ENCODE assay signal across 8 cellular contexts in genomic region chr17:74738051-74738996, GRCh38. TPM values are rescaled to one million over a fixed set of nuclear protein-coding genes. Genes with fewer than 3 reads are reported as not detected.
DNase-seq lines count a peak whose midpoint lies in the region; ATAC-seq, FAIRE-seq and TF ChIP-seq lines count a peak whose summit lies in the region.

No MANE protein-coding gene starts in this region.

- peak; percentile 58 for DNase-seq in GM19239 (ENCODE audit: insufficient read length, low spot score)
- DNase-seq in WTC11 (ENCODE audit: low spot score): no peak
- DNase-seq in effector memory CD8-positive, alpha-beta T cell: peak; percentile 83 to 85 (median 84)
- no peak for DNase-seq in NCI-H1105 treated with DMSO at 0.1 percent for 48 hours (lab: John Stamatoyannopoulos, UW)
- DNase-seq in sigmoid colon: no peak
- no peak for DNase-seq in NCI-H2227 (lab: John Stamatoyannopoulos, UW; ENCODE audit: unreplicated experiment)

- H3K27me3 Mint-ChIP-seq in WTC11 (ENCODE audit: low read depth): peaks cover 18% of the 10 kb centered on the region
- no peaks in the 10 kb centered on the region for H3K27me3 Mint-ChIP-seq in effector memory CD8-positive, alpha-beta T cell

- H3K4me3 ChIP-seq in HUES6 (ENCODE audit: low read depth, low read length) (peak overlapping the region; percentile 77), skeletal muscle tissue (ENCODE audit: low read length in 3 of 3) (peak overlapping the region in 2 of 3 donors; percentile 5 to 51), sigmoid colon (peak overlapping the region in 2 of 4 donors; percentile 16 to 24)

- no peak for TF ChIP-seq EP300 in sigmoid colon (IDR thresholded peaks at IDR 0.05)

- no peak overlapping the region for H3K27ac ChIP-seq in HUES6 (ENCODE audit: low read depth, low read length)
- H3K27ac ChIP-seq in skeletal muscle tissue (ENCODE audit: low read depth, low read length): no peak overlapping the region
- no peak overlapping the region for H3K27ac ChIP-seq in sigmoid colon

- no peak overlapping the region for H3K27ac Mint-ChIP-seq in WTC11
- peak overlapping the region; percentile 86 to 89 for H3K27ac Mint-ChIP-seq in effector memory CD8-positive, alpha-beta T cell

- 8 to 14% methylated on average over 16 of the region's 16 CpGs for WGBS in sigmoid colon, 2 donors

- H3K9me3 Mint-ChIP-seq in WTC11: peaks cover under 1% of the 10 kb centered on the region; the same call in 1 of the 2 replicates
- no peaks in the 10 kb centered on the region for H3K9me3 Mint-ChIP-seq in effector memory CD8-positive, alpha-beta T cell

- TF ChIP-seq POLR2A in sigmoid colon (IDR thresholded peaks at IDR 0.05): no peak

- H3K36me3 ChIP-seq in HUES6 (ENCODE audit: control insufficient read depth, insufficient read depth, low read length) (no peaks in the 10 kb centered on the region), skeletal muscle tissue (ENCODE audit: control insufficient read depth in 3 of 3, insufficient read depth in 3 of 3, low read length in 3 of 3) (no peaks in the 10 kb centered on the region), sigmoid colon (no peaks in the 10 kb centered on the region)

- CTCF ChIA-PET in WTC11 (lab: Charles Lee): interaction anchor here (0.7 to 5.2 kb wide), 47 partner anchors 8 to 381 kb away, joined by 3 to 296 read pairs (median 5); partner anchors contain the start of genes CD300A, CD300H, FDXR and GRIN2C

- H3K36me3 Mint-ChIP-seq in WTC11: no peaks in the 10 kb centered on the region
- H3K36me3 Mint-ChIP-seq in effector memory CD8-positive, alpha-beta T cell (ENCODE audit: insufficient read depth): peaks cover 23% of the 10 kb centered on the region

- no peaks in the 10 kb centered on the region for H3K9me3 ChIP-seq in HUES6 (ENCODE audit: control insufficient read depth, insufficient read depth, low read depth, low read length)
- H3K9me3 ChIP-seq in skeletal muscle tissue (ENCODE audit: control insufficient read depth in 3 of 3, low read length in 3 of 3): no peaks in the 10 kb centered on the region
- no peaks in the 10 kb centered on the region for H3K9me3 ChIP-seq in sigmoid colon

- peaks cover 36% of the 10 kb centered on the region for H3K4me1 Mint-ChIP-seq in WTC11
- peaks cover 57 to 63% of the 10 kb centered on the region in 2 donors for H3K4me1 Mint-ChIP-seq in effector memory CD8-positive, alpha-beta T cell (ENCODE audit: low read depth in 2 of 2)

- peak overlapping the region; percentile 81 for H3K4me3 Mint-ChIP-seq in WTC11
- peak overlapping the region; percentile 86 to 92 for H3K4me3 Mint-ChIP-seq in effector memory CD8-positive, alpha-beta T cell

- intact Hi-C loops in sigmoid colon (cut with DNase I): loop anchor here (10.0 kb wide), 1 partner anchor 174 kb away; the partner anchor contains the start of gene CD300H

- TF ChIP-seq CTCF in WTC11 (IDR thresholded peaks at IDR 0.05): no peak
- no peak for TF ChIP-seq CTCF in sigmoid colon (IDR thresholded peaks at IDR 0.05)

- FAIRE-seq in GM19239 (lab: Jason Lieb, UNC): peak; percentile 76

- no peak; the same call in 1 of the 2 replicates for ATAC-seq in WTC11
- peak; percentile 83 for ATAC-seq in effector memory CD8-positive, alpha-beta T cell (replicated peaks)

- H3K9ac ChIP-seq in HUES6 (ENCODE audit: low read length) (no peak overlapping the region), skeletal muscle tissue (ENCODE audit: low read depth in 1 of 3, low read length in 3 of 3) (peak overlapping the region in 1 of 3 donors; percentile 8)

- POLR2A ChIA-PET in WTC11 (lab: Charles Lee): interaction anchor here (0.5 to 3.2 kb wide), 4 partner anchors 32 to 235 kb away, joined by 4 to 13 read pairs (median 6); partner anchors contain the start of gene NAT9

- H3K4me1 ChIP-seq in HUES6 (ENCODE audit: control insufficient read depth, insufficient read depth, low read length): peaks cover 21% of the 10 kb centered on the region
- H3K4me1 ChIP-seq in skeletal muscle tissue (ENCODE audit: control insufficient read depth in 3 of 3, insufficient read depth in 3 of 3, low read length in 3 of 3): peaks cover 14 to 32% (median 19%) of the 10 kb centered on the region in 3 donors
- H3K4me1 ChIP-seq in sigmoid colon: peaks cover 0 to 24% (median 17%) of the 10 kb centered on the region in 4 donors

- peaks cover 40% of the 10 kb centered on the region for H3K27me3 ChIP-seq in HUES6 (ENCODE audit: control insufficient read depth, insufficient read depth, low read length)
- H3K27me3 ChIP-seq in skeletal muscle tissue (ENCODE audit: control insufficient read depth in 3 of 3, insufficient read depth in 3 of 3, low read length in 3 of 3): peaks cover 58 to 69% (median 65%) of the 10 kb centered on the region in 3 donors
- H3K27me3 ChIP-seq in sigmoid colon: peaks cover 22 to 86% (median 50%) of the 10 kb centered on the region in 3 donors

TF ChIP-seq in WTC11, 78 proteins besides CTCF, POLR2A, EP300 and RAD21:
- TF ChIP-seq GABPB1 (CRISPR knock-in tag; IDR thresholded peaks at IDR 0.05): peak; percentile 54; the same call in 1 of the 2 replicates
- TF ChIP-seq ZNF121 (CRISPR knock-in tag; IDR thresholded peaks at IDR 0.05): no peak
TF ChIP-seq in WTC11: peak in this region for 1.

RNA-seq across cellular contexts. Expression of gene RAB37, which starts 1.3 kb away (rescaled TPM):
- total RNA-seq in WTC11 (2021): 8.8 to 9.4 TPM (median 8.9 TPM) in 3 replicates
- total RNA-seq in skeletal muscle tissue: 1.0 TPM
- 1 to 10 TPM in 3 of 4 donors, under 1 TPM in 1; 0.54 to 4.1 (median 1.4) TPM for total RNA-seq in sigmoid colon
- polyA plus RNA-seq in sigmoid colon: 10 to 100 TPM; 15.2 to 28.8 (median 16.9) TPM

RNA-seq across cellular contexts. Expression of gene NHERF1, which starts 10.1 kb away (rescaled TPM):
- total RNA-seq in WTC11 (2021) (86.9 to 111 TPM (median 97.1 TPM) in 3 replicates), skeletal muscle tissue (5.2 TPM), sigmoid colon (10 to 100 TPM in 1 of 4 donors, 1 to 10 TPM in 3; 6.6 to 12.5 (median 7.3) TPM)
- polyA plus RNA-seq in sigmoid colon: 100 to 1,000 TPM; 122 to 420 (median 194) TPM

RNA-seq across cellular contexts. Expression of gene CD300LF, which starts 25.6 kb away (rescaled TPM):
- total RNA-seq in WTC11 (2021): not detected in 3 replicates
- total RNA-seq in skeletal muscle tissue: 0.52 TPM
- total RNA-seq in sigmoid colon: under 1 TPM in 1 of 4 donors, not detected in 3; 0.27 TPM
- polyA plus RNA-seq in sigmoid colon: 1 to 10 TPM; 1.8 to 8.3 (median 4.8) TPM

RNA-seq across cellular contexts. Expression of gene NAT9, which starts 37.8 kb away (rescaled TPM):
- 66.0 to 71.2 TPM (median 67.1 TPM) in 3 replicates for total RNA-seq in WTC11 (2021)
- total RNA-seq in skeletal muscle tissue: 17.7 TPM
- 10 to 100 TPM; 14.3 to 29.9 (median 21.7) TPM for total RNA-seq in sigmoid colon
- polyA plus RNA-seq in sigmoid colon: 10 to 100 TPM; 11.3 to 36.4 (median 14.4) TPM

Comparison
In these comparisons a context has a peak if more than half of its experiments do, and no peak if none do; other contexts are left out.
1. DNase-seq: peak in GM19239 (single experiment) and effector memory CD8-positive, alpha-beta T cell (3 of 3); none in WTC11 (single experiment), NCI-H1105 treated with DMSO at 0.1 percent for 48 hours (single experiment), sigmoid colon (single experiment) and NCI-H2227 (single experiment).